1 cellular context compared by ENCODE assay signal in the genomic region with DNA sequence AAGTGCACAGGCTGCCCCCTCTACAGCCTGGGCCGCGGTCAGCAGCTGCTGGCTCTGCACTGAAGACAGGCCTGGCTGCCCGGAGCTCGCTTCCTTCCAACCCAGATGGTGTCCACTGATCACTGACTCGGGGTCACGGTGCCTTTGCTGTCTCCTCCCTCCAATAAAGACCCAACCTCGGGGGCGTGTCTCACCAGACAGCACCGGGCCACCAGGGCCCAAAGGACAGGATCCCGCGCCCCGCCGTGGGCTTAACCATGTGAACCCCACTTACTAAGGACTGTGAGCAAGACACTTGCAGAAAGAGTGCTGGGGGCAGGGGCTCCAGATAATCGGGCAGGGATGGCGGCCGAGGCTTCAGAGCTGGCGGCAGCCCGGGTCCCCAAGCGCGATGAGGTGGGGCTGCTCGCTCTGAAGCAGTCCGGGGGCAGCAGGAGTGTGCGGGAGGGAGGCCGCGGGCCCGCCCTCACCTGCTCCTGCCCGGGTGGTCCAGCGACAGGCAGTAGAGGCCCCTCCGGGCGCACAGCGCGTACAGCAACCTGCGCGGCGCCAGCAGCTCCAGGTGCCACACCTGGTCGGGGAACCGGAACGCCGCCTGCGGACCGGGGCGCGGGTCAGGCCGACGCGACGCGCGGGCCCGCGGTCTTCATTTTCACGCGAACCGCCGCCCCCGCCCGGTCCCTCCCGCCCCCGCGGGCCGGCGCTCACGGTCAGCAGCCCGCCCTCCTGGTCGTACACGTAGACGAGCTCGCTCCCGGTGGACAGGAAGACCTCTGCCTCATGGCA.
TF ChIP-seq lines count a peak whose summit lies in the region.

No MANE protein-coding gene starts in this region.

TF ChIP-seq in HepG2, 621 proteins besides CTCF, POLR2A, EP300 and RAD21 (continued from another document and continues in another):
- TF ChIP-seq, protein P1, sequence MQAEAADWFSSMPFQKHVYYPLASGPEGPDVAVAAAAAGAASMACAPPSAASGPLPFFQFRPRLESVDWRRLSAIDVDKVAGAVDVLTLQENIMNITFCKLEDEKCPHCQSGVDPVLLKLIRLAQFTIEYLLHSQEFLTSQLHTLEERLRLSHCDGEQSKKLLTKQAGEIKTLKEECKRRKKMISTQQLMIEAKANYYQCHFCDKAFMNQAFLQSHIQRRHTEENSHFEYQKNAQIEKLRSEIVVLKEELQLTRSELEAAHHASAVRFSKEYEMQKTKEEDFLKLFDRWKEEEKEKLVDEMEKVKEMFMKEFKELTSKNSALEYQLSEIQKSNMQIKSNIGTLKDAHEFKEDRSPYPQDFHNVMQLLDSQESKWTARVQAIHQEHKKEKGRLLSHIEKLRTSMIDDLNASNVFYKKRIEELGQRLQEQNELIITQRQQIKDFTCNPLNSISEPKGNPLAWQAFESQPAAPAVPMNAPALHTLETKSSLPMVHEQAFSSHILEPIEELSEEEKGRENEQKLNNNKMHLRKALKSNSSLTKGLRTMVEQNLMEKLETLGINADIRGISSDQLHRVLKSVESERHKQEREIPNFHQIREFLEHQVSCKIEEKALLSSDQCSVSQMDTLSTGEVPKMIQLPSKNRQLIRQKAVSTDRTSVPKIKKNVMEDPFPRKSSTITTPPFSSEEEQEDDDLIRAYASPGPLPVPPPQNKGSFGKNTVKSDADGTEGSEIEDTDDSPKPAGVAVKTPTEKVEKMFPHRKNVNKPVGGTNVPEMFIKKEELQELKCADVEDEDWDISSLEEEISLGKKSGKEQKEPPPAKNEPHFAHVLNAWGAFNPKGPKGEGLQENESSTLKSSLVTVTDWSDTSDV (CRISPR knock-in tag; IDR thresholded peaks at IDR 0.05), result 0 out of 2 replicates have a peak, but pooled peaks have one; percentile 9
- TF ChIP-seq ZNF747 (CRISPR knock-in tag; IDR thresholded peaks at IDR 0.05; ENCODE audit: borderline replicate concordance) (no peak), FOXC1 (CRISPR knock-in tag; IDR thresholded peaks at IDR 0.05; ENCODE audit: borderline replicate concordance) (no peak), ZNF710 (CRISPR knock-in tag; IDR thresholded peaks at IDR 0.05; ENCODE audit: borderline replicate concordance) (peak; percentile 32; the same call in 1 of the 2 replicates), GZF1 (CRISPR knock-in tag; IDR thresholded peaks at IDR 0.05) (0 out of 2 replicates have a peak, but pooled peaks have one; percentile 47), NR2F2 (IDR thresholded peaks at IDR 0.05; ENCODE audit: borderline replicate concordance, low read depth) (peak; percentile 24; the same call in 1 of the 2 replicates), ZNF567 (CRISPR knock-in tag; IDR thresholded peaks at IDR 0.05; ENCODE audit: borderline replicate concordance) (no peak), POLR2AphosphoS5 (IDR thresholded peaks at IDR 0.05; ENCODE audit: low read depth, low read length) (peak; percentile 47; the same call in 1 of the 2 replicates), RBAK (CRISPR knock-in tag; IDR thresholded peaks at IDR 0.05) (peak; percentile 54; the same call in 1 of the 2 replicates), ZNF678 (CRISPR knock-in tag; IDR thresholded peaks at IDR 0.05) (0 out of 2 replicates have a peak, but pooled peaks have one; percentile 17), ZNF296 (CRISPR knock-in tag; conservative IDR thresholded peaks at IDR 0.05) (no peak), TMF1 (CRISPR knock-in tag; IDR thresholded peaks at IDR 0.05; ENCODE audit: low read depth) (0 out of 2 replicates have a peak, but pooled peaks have one; percentile 73), MZF1 (CRISPR knock-in tag; IDR thresholded peaks at IDR 0.05; ENCODE audit: borderline replicate concordance) (peak; percentile 60; the same call in 1 of the 2 replicates), SATB2 (CRISPR knock-in tag; IDR thresholded peaks at IDR 0.05) (no peak), MXD4 (CRISPR knock-in tag; IDR thresholded peaks at IDR 0.05) (no peak), ZNF225 (CRISPR knock-in tag; IDR thresholded peaks at IDR 0.05) (0 out of 2 replicates have a peak, but pooled peaks have one; percentile 15), ZBED4 (CRISPR knock-in tag; IDR thresholded peaks at IDR 0.05; ENCODE audit: borderline replicate concordance) (peak; percentile 56; the same call in 1 of the 2 replicates), JUN (CRISPR knock-in tag; IDR thresholded peaks at IDR 0.05) (no peak), SMARCE1 (IDR thresholded peaks at IDR 0.05; ENCODE audit: borderline replicate concordance) (no peak), PITX1 (CRISPR knock-in tag; IDR thresholded peaks at IDR 0.05) (0 out of 2 replicates have a peak, but pooled peaks have one; percentile 58), MTERF4 (CRISPR knock-in tag; IDR thresholded peaks at IDR 0.05) (peak; percentile 75; the same call in 1 of the 2 replicates), MYNN (CRISPR knock-in tag; IDR thresholded peaks at IDR 0.05; ENCODE audit: low read depth) (0 out of 2 replicates have a peak, but pooled peaks have one; percentile 4), ZNF605 (CRISPR knock-in tag; IDR thresholded peaks at IDR 0.05) (no peak), LCORL (IDR thresholded peaks at IDR 0.05) (no peak), LCORL (CRISPR knock-in tag; IDR thresholded peaks at IDR 0.05) (0 out of 2 replicates have a peak, but pooled peaks have one; percentile 47), PCBP1 (IDR thresholded peaks at IDR 0.05; ENCODE audit: borderline replicate concordance, low read depth, low read length) (0 out of 2 replicates have a peak, but pooled peaks have one; percentile 14), AGO2 (optimal IDR thresholded peaks at IDR 0.05; ENCODE audit: low read depth, low read length) (peak; percentile 45), ZNF616 (CRISPR knock-in tag; IDR thresholded peaks at IDR 0.05; ENCODE audit: low read depth) (peak; percentile 6; the same call in 1 of the 2 replicates), YEATS2 (CRISPR knock-in tag; IDR thresholded peaks at IDR 0.05; ENCODE audit: borderline replicate concordance) (no peak; the same call in 1 of the 2 replicates), ZNF784 (CRISPR knock-in tag; IDR thresholded peaks at IDR 0.05; ENCODE audit: borderline replicate concordance) (peak; percentile 93; the same call in 1 of the 2 replicates), TEAD3 (CRISPR knock-in tag; optimal IDR thresholded peaks at IDR 0.05; ENCODE audit: borderline replicate concordance) (peak; percentile 6), EED (CRISPR knock-in tag; IDR thresholded peaks at IDR 0.05) (0 out of 2 replicates have a peak, but pooled peaks have one; percentile 5), SMYD3 (CRISPR knock-in tag; IDR thresholded peaks at IDR 0.05) (no peak), MED8 (CRISPR knock-in tag; IDR thresholded peaks at IDR 0.05; ENCODE audit: insufficient replicate concordance) (peak; percentile 37)
- TF ChIP-seq, protein P2, sequence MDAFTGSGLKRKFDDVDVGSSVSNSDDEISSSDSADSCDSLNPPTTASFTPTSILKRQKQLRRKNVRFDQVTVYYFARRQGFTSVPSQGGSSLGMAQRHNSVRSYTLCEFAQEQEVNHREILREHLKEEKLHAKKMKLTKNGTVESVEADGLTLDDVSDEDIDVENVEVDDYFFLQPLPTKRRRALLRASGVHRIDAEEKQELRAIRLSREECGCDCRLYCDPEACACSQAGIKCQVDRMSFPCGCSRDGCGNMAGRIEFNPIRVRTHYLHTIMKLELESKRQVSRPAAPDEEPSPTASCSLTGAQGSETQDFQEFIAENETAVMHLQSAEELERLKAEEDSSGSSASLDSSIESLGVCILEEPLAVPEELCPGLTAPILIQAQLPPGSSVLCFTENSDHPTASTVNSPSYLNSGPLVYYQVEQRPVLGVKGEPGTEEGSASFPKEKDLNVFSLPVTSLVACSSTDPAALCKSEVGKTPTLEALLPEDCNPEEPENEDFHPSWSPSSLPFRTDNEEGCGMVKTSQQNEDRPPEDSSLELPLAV (CRISPR knock-in tag; conservative IDR thresholded peaks at IDR 0.05; ENCODE audit: low read depth), result no peak
- TF ChIP-seq, protein P3, sequence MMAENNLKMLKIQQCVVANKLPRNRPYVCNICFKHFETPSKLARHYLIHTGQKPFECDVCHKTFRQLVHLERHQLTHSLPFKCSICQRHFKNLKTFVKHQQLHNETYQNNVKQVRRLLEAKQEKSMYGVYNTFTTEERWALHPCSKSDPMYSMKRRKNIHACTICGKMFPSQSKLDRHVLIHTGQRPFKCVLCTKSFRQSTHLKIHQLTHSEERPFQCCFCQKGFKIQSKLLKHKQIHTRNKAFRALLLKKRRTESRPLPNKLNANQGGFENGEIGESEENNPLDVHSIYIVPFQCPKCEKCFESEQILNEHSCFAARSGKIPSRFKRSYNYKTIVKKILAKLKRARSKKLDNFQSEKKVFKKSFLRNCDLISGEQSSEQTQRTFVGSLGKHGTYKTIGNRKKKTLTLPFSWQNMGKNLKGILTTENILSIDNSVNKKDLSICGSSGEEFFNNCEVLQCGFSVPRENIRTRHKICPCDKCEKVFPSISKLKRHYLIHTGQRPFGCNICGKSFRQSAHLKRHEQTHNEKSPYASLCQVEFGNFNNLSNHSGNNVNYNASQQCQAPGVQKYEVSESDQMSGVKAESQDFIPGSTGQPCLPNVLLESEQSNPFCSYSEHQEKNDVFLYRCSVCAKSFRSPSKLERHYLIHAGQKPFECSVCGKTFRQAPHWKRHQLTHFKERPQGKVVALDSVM (CRISPR knock-in tag; IDR thresholded peaks at IDR 0.05), result no peak
- TF ChIP-seq, protein P4, sequence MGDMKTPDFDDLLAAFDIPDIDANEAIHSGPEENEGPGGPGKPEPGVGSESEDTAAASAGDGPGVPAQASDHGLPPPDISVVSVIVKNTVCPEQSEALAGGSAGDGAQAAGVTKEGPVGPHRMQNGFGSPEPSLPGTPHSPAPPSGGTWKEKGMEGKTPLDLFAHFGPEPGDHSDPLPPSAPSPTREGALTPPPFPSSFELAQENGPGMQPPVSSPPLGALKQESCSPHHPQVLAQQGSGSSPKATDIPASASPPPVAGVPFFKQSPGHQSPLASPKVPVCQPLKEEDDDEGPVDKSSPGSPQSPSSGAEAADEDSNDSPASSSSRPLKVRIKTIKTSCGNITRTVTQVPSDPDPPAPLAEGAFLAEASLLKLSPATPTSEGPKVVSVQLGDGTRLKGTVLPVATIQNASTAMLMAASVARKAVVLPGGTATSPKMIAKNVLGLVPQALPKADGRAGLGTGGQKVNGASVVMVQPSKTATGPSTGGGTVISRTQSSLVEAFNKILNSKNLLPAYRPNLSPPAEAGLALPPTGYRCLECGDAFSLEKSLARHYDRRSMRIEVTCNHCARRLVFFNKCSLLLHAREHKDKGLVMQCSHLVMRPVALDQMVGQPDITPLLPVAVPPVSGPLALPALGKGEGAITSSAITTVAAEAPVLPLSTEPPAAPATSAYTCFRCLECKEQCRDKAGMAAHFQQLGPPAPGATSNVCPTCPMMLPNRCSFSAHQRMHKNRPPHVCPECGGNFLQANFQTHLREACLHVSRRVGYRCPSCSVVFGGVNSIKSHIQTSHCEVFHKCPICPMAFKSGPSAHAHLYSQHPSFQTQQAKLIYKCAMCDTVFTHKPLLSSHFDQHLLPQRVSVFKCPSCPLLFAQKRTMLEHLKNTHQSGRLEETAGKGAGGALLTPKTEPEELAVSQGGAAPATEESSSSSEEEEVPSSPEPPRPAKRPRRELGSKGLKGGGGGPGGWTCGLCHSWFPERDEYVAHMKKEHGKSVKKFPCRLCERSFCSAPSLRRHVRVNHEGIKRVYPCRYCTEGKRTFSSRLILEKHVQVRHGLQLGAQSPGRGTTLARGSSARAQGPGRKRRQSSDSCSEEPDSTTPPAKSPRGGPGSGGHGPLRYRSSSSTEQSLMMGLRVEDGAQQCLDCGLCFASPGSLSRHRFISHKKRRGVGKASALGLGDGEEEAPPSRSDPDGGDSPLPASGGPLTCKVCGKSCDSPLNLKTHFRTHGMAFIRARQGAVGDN (CRISPR knock-in tag; IDR thresholded peaks at IDR 0.05), result peak; percentile 51
